ENCODE assay signal across 16 cellular contexts in the genomic region with DNA sequence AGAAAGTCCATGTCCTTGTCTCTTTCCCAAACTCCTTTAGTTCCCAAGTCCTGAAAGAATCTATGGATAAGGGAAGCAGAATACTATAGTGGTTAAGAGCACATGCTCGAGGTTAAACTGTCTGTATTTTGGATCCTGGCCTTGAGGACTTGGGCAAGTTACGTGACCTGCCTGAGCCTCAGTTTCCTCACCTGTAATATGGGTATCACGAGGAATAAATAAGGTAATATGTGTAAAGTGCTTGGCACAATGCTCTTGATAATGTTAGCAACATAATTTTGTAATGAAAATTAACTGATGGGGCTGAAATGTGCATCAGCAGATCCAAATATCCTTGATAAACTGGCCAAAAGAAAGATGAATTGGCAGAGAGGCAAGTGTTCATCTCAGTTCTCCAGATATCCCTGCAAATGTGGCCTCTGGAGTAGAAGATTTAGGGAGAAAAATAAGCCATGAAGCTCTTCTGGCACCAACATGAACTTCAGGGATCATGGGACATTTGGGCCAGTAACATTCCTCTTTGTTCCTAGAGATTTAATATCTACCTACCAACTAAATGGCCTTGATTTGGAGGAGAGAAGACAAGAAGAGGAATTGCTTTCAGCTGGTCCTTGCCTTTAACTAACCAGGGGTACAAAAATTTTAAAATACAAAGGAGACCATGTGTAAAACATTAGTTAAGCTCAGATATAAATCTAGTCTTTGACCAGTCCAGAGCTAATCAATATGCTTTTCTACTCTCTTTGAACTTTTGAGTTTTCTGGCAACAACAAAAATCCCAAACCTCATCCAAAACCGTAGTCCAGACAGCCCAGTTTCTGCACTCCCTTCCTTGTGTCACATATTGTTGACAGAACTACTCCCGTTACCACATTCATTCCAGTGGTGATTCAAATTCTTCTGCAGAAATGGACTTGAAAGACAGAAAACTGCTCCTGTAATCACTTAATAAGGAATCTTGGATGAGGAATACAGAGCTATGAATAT. TPM values are rescaled to one million over a fixed set of nuclear protein-coding genes. Genes with fewer than 3 reads are reported as not detected.
DNase-seq lines count a peak whose midpoint lies in the region; ATAC-seq and TF ChIP-seq lines count a peak whose summit lies in the region.
"Had no signal": no experiment of that assay in that cellular context is flagged by ENCODE, and none has a peak within 500 bp of the region (broad histone marks: within the 10 kb centered on the region; RNA-seq: fewer than 3 reads in every experiment).

No MANE protein-coding gene starts in this region.

- no peaks in the 10 kb centered on the region for H3K27me3 ChIP-seq in CD4-positive, alpha-beta memory T cell (ENCODE audit: insufficient read depth, low read length)
- H3K27me3 ChIP-seq: pancreas had no signal

- peaks cover 0 to 3% of the 10 kb centered on the region in 2 donors for H3K36me3 Mint-ChIP-seq in CD4-positive, alpha-beta memory T cell

- peaks cover 44 to 69% (median 57%) of the 10 kb centered on the region in 4 donors for H3K4me1 Mint-ChIP-seq in CD4-positive, alpha-beta memory T cell

- peak overlapping the region in 4 of 7 donors; percentile 38 to 52 (median 46) for H3K27ac Mint-ChIP-seq in CD4-positive, alpha-beta memory T cell
- H3K27ac Mint-ChIP-seq: activated CD8-positive, alpha-beta T cell treated with anti-CD3 and anti-CD28 coated beads, Interleukin-2, amount 10 ng/mL, durations not matched to agents 7 days and 5 days had no signal

- ATAC-seq in SK-N-SH treated with all-trans-retinoic acid at 6 μM for 48 hours (peak; percentile 57), HG03280 (IDR thresholded peaks at IDR 0.05; ENCODE audit: unreplicated experiment) (no peak), HG02938 (IDR thresholded peaks at IDR 0.05; ENCODE audit: unreplicated experiment) (no peak)
- ATAC-seq: activated CD8-positive, alpha-beta T cell treated with anti-CD3 and anti-CD28 coated beads, Interleukin-2, amount 10 ng/mL, durations not matched to agents 7 days and 5 days had no signal

- CTCF ChIA-PET in CD4-positive, alpha-beta memory T cell (lab: Charles Lee; ENCODE audit: partially characterized antibody) = interaction anchor here (1.0 to 2.0 kb wide), 6 partner anchors 10 to 263 kb away, joined by 3 to 11 read pairs (median 4); no protein-coding TSS in a partner anchor

- no peak overlapping the region for H3K27ac ChIP-seq in CD4-positive, alpha-beta memory T cell (ENCODE audit: low read depth, low read length)

- no peaks in the 10 kb centered on the region for H3K36me3 ChIP-seq in CD4-positive, alpha-beta memory T cell (ENCODE audit: insufficient read depth, low read length)
- H3K36me3 ChIP-seq: pancreas had no signal

- no peaks in the 10 kb centered on the region for H3K27me3 Mint-ChIP-seq in CD4-positive, alpha-beta memory T cell
- H3K27me3 Mint-ChIP-seq: memory B cell had no signal

- no peak overlapping the region for H3K4me3 Mint-ChIP-seq in CD4-positive, alpha-beta memory T cell
- H3K4me3 Mint-ChIP-seq: activated CD8-positive, alpha-beta T cell treated with anti-CD3 and anti-CD28 coated beads, Interleukin-2, amount 10 ng/mL, durations not matched to agents 7 days and 5 days; memory B cell had no signal

- TF ChIP-seq CTCF in fibroblast of mammary gland (conservative IDR thresholded peaks at IDR 0.05; ENCODE audit: control insufficient read depth, insufficient read depth, low read depth, low read length) = no peak

- H3K4me3 ChIP-seq in CD4-positive, alpha-beta memory T cell (ENCODE audit: low read length in 2 of 2) = no peak overlapping the region
- H3K4me3 ChIP-seq in fibroblast of mammary gland (ENCODE audit: control insufficient read depth, low read depth, low read length) = no peak overlapping the region
- H3K4me3 ChIP-seq: pancreas had no signal

- no peaks in the 10 kb centered on the region for H3K9me3 ChIP-seq in CD4-positive, alpha-beta memory T cell (ENCODE audit: control insufficient read depth in 1 of 2, low read length in 2 of 2)
- H3K9me3 ChIP-seq: pancreas had no signal

- POLR2A ChIA-PET in CD4-positive, alpha-beta memory T cell (lab: Charles Lee; ENCODE audit: partially characterized antibody) = interaction anchor here (2.2 to 26.8 kb wide), 3 partner anchors 9 to 56 kb away, joined by 8 to 1146 read pairs (median 109); no protein-coding TSS in a partner anchor

- H3K9me3 Mint-ChIP-seq in CD4-positive, alpha-beta memory T cell = peaks cover 0 to 6% (median 0%) of the 10 kb centered on the region in 8 donors

- peaks cover 63% of the 10 kb centered on the region for H3K4me1 ChIP-seq in CD4-positive, alpha-beta memory T cell (ENCODE audit: insufficient read depth, low read length)

- no peak for DNase-seq in CD4-positive, alpha-beta memory T cell
- DNase-seq in fibroblast of mammary gland (ENCODE audit: low read depth) (peak; percentile 57), renal cortical epithelial cell (ENCODE audit: low read depth) (peak; percentile 30), iPS-NIHi11 (ENCODE audit: low spot score) (no peak)
- DNase-seq in effector CD4-positive, alpha-beta T cell = no peak
- DNase-seq: activated CD8-positive, alpha-beta T cell treated with anti-CD3 and anti-CD28 coated beads, Interleukin-2, amount 10 ng/mL, durations not matched to agents 7 days and 5 days; activated gamma-delta T cell treated with Interleukin-2 at 50 U/mL for 16 hours; C1 segment of cervical spinal cord; caudate nucleus; NCI-H2029 treated with DMSO at 0.1 percent for 48 hours; pancreas; stimulated activated CD8-positive, alpha-beta memory T cell treated with anti-CD3 and anti-CD28 coated beads, Interleukin-4, amount 100 ng/mL, for 48 hours had no signal

- intact Hi-C loops in CD4-positive, alpha-beta memory T cell (cut with micrococcal nuclease) = no loop called here

TF ChIP-seq in SK-N-SH treated with all-trans-retinoic acid at 6 μM for 48 hours, 23 proteins besides CTCF, POLR2A, EP300 and RAD21:
- TF ChIP-seq OSR1 (CRISPR knock-in tag; IDR thresholded peaks at IDR 0.05) = no peak
- TF ChIP-seq ISL1 (CRISPR knock-in tag; IDR thresholded peaks at IDR 0.05) = peak; percentile 23; the same call in 1 of the 2 replicates
TF ChIP-seq in SK-N-SH treated with all-trans-retinoic acid at 6 μM for 48 hours: peak in this region for 1.

RNA-seq across cellular contexts. Expression of gene EML4, which starts 52.7 kb away (rescaled TPM):
- total RNA-seq in CD4-positive, alpha-beta memory T cell = 100 to 1,000 TPM; 168 to 172 TPM
- polyA plus RNA-seq in CD4-positive, alpha-beta memory T cell = 100 to 1,000 TPM in 1 of 2 donors, 10 to 100 TPM in 1; 52.8 to 113 TPM
- 36.5 and 45.6 TPM in 2 replicates for total RNA-seq in renal cortical epithelial cell

Comparison
In these comparisons a context has a peak if more than half of its experiments do, and no peak if none do; other contexts are left out.
1. DNase-seq: peak in fibroblast of mammary gland (single experiment) and renal cortical epithelial cell (single experiment); none in CD4-positive, alpha-beta memory T cell (0 of 5), iPS-NIHi11 (single experiment) and effector CD4-positive, alpha-beta T cell (single experiment).